In the genomic region with DNA sequence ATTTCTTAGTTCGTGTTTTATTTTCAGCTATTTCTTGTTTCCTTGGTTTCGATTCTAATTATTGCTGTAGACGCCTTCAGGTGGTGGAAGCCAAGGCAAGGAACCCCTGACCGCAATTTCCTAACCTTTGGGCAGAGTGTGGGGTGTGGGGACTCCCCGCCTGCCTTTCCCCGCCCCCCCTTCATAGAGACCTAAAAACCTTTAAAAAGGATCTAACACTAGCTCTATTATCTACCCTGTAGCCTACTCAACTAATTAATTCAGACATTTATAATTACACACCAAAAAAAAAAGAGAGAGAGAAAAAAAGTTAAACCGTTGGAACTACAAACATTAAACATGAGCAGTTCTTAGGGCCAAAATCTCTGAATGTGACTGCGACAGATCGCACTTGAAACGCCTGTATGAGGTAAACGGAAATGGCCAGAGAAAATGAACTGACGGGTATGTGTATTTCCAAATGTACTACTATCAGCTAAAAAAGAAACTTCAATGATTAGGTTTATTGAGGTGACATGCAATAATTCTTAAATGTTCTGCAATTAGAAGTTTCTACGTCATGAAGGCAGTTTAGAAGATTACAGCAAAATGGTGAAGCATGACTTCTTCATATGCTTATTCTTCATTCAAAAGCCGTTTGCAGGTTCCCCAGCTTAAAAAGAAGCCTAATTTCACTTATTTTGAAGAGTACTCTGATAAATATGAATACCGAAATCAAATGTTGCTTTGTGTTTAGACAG, we compare ENCODE assay signal across 7 cellular contexts. TPM values are rescaled to one million over a fixed set of nuclear protein-coding genes. Genes with fewer than 3 reads are reported as not detected.
DNase-seq lines count a peak whose midpoint lies in the region; ATAC-seq and TF ChIP-seq lines count a peak whose summit lies in the region.

No MANE protein-coding gene starts in this region.

- H3K4me3 ChIP-seq in muscle layer of colon (ENCODE audit: low read depth in 1 of 2, low read length in 2 of 2) (peak overlapping the region; percentile 48 to 86), suprapubic skin (peak overlapping the region; percentile 71)

- H3K4me1 ChIP-seq in muscle layer of colon (ENCODE audit: insufficient read depth, low read length) (peaks cover 7% of the 10 kb centered on the region), suprapubic skin (peaks cover 29% of the 10 kb centered on the region)

- H3K9ac ChIP-seq in muscle layer of colon (ENCODE audit: low read length): peak overlapping the region; percentile 86

- H3K27ac ChIP-seq in muscle layer of colon (ENCODE audit: low read depth, low read length): peak overlapping the region; percentile 83
- H3K27ac ChIP-seq in suprapubic skin: peak overlapping the region; percentile 96

- peaks cover 3% of the 10 kb centered on the region for H3K36me3 Mint-ChIP-seq in T-helper 1 cell treated with Interleukin-12 subunit alpha and Interleukin-12 subunit beta and Interleukin-4 antibody, amounts not matched to agents 30 μg/mL and 1 μg/mL, for 36 hours (ENCODE audit: low read depth)
- peaks cover 3% of the 10 kb centered on the region for H3K36me3 Mint-ChIP-seq in central memory CD8-positive, alpha-beta T cell (ENCODE audit: insufficient read depth)

- H3K36me3 ChIP-seq in muscle layer of colon (ENCODE audit: insufficient read depth, low read length) (no peaks in the 10 kb centered on the region), suprapubic skin (no peaks in the 10 kb centered on the region)

- H3K27ac Mint-ChIP-seq in T-helper 1 cell treated with Interleukin-12 subunit alpha and Interleukin-12 subunit beta and Interleukin-4 antibody, amounts not matched to agents 30 μg/mL and 1 μg/mL, for 36 hours: peak overlapping the region; percentile 0
- H3K27ac Mint-ChIP-seq in central memory CD8-positive, alpha-beta T cell (ENCODE audit: low read depth): peak overlapping the region; percentile 73

- H3K27me3 ChIP-seq in muscle layer of colon (ENCODE audit: control insufficient read depth in 1 of 2, insufficient read depth in 2 of 2, low read length in 2 of 2) (no peaks in the 10 kb centered on the region), suprapubic skin (no peaks in the 10 kb centered on the region)

- no peaks in the 10 kb centered on the region for H3K9me3 ChIP-seq in muscle layer of colon (ENCODE audit: low read length)
- no peaks in the 10 kb centered on the region for H3K9me3 ChIP-seq in suprapubic skin

- H3K4me1 Mint-ChIP-seq in T-helper 1 cell treated with Interleukin-12 subunit alpha and Interleukin-12 subunit beta and Interleukin-4 antibody, amounts not matched to agents 30 μg/mL and 1 μg/mL, for 36 hours (ENCODE audit: low read depth): peaks cover 15% of the 10 kb centered on the region
- H3K4me1 Mint-ChIP-seq in central memory CD8-positive, alpha-beta T cell: peaks cover 24% of the 10 kb centered on the region

- DNase-seq in central memory CD8-positive, alpha-beta T cell (ENCODE audit: low spot score in 2 of 2): peak in 1 of 2 donors; percentile 23
- DNase-seq in suprapubic skin (ENCODE audit: low spot score in 2 of 2) (no peak), NCI-H1930 (lab: John Stamatoyannopoulos, UW) (no peak)

- H3K9me3 Mint-ChIP-seq in T-helper 1 cell treated with Interleukin-12 subunit alpha and Interleukin-12 subunit beta and Interleukin-4 antibody, amounts not matched to agents 30 μg/mL and 1 μg/mL, for 36 hours: no peaks in the 10 kb centered on the region
- H3K9me3 Mint-ChIP-seq in central memory CD8-positive, alpha-beta T cell: no peaks in the 10 kb centered on the region

- H3K4me3 Mint-ChIP-seq in T-helper 1 cell treated with Interleukin-12 subunit alpha and Interleukin-12 subunit beta and Interleukin-4 antibody, amounts not matched to agents 30 μg/mL and 1 μg/mL, for 36 hours: peak overlapping the region; percentile 65
- peak overlapping the region; percentile 77 for H3K4me3 Mint-ChIP-seq in central memory CD8-positive, alpha-beta T cell

- TF ChIP-seq POLR2A in suprapubic skin (IDR thresholded peaks at IDR 0.05): no peak

- ATAC-seq in GM19328 (IDR thresholded peaks at IDR 0.05; ENCODE audit: unreplicated experiment) (peak; percentile 34), HG03060 (IDR thresholded peaks at IDR 0.05; ENCODE audit: low read depth, unreplicated experiment) (peak; percentile 8)
- peak; percentile 66 for ATAC-seq in central memory CD8-positive, alpha-beta T cell (replicated peaks; ENCODE audit: extremely low read depth, poor library complexity, severe bottlenecking)

- 30% methylated on average over 15 of the region's 15 CpGs for WGBS in suprapubic skin

- no peak for TF ChIP-seq CTCF in suprapubic skin (IDR thresholded peaks at IDR 0.05)

- TF ChIP-seq EP300 in suprapubic skin (IDR thresholded peaks at IDR 0.05): no peak

- peaks cover 73% of the 10 kb centered on the region for H3K27me3 Mint-ChIP-seq in T-helper 1 cell treated with Interleukin-12 subunit alpha and Interleukin-12 subunit beta and Interleukin-4 antibody, amounts not matched to agents 30 μg/mL and 1 μg/mL, for 36 hours (ENCODE audit: low read depth)
- H3K27me3 Mint-ChIP-seq in central memory CD8-positive, alpha-beta T cell: peaks cover 5% of the 10 kb centered on the region

RNA-seq across cellular contexts. Expression of a gene that starts 19.0 kb away (rescaled TPM):
- total RNA-seq in suprapubic skin: 10 to 100 TPM; 16.1 to 29.9 (median 23.3) TPM

Comparison
In these comparisons a context has a peak if more than half of its experiments do, and no peak if none do; other contexts are left out.
1. ATAC-seq: peak in every context shown above with its lines; median percentile 66 in central memory CD8-positive, alpha-beta T cell; 34 in GM19328; 8 in HG03060.